8 cellular contexts compared by ENCODE assay signal in the genomic region with DNA sequence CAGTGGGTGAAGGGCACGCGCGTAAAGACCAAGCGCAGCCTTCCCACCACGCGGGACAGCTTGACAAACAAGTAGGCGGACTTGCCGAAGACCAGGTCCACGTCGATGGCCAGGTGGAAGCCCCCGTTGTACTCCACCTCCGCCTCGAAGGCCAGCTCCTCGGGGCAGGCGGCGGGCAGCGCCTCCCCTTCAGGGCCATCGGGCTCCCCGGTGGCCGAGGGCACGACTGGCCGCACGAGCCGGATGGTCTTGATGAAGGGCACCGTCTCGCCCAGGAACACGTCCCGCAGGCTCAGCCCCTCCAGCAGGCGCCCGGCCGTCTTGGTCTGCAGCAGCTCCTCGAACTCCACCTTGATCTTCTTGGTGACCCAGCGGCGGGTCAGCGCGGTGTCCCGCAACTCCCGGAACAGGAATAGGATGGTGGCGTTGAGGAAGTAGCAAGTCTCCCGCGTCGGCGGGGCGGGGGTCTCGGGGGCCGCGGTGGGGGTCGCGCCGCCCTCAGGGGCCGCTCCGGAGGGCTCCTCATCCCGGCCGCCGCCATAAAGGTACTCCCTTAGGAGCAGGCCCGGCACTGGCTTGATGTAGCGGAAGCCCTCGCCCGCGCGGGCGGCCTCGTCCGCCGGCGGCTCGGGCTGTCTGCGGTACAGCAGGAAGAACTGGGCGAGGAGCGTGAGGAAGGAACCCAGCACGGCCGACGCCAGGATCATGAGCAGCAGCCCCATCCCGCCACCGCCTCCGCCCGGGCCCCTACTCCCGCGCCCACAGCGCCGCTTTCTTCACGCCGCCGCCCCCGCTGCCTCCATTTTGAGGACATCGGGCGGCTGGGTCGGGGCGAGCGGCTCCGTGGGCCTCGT. TPM values are rescaled to one million over a fixed set of nuclear protein-coding genes. Genes with fewer than 3 reads are reported as not detected.
A peak's percentile ranks its signal among the peaks of the same experiment; 100 is the strongest.
DNase-seq lines count a peak whose midpoint lies in the region; ATAC-seq and TF ChIP-seq lines count a peak whose summit lies in the region.

No MANE protein-coding gene starts in this region.

- TF ChIP-seq CTCF in foreskin fibroblast (IDR thresholded peaks at IDR 0.05; ENCODE audit: low read depth, low read length) (no peak), upper lobe of right lung (IDR thresholded peaks at IDR 0.05) (no peak)

- H3K36me3 Mint-ChIP-seq in natural killer cell treated with Interleukin-12 subunit alpha and Interleukin-12 subunit beta and Interleukin-15 and Interleukin-18, amount 100 ng/mL, for 72 hours: peaks cover under 1% of the 10 kb centered on the region

- H3K27me3 ChIP-seq in upper lobe of right lung: no peaks in the 10 kb centered on the region

- peaks cover 21 to 33% of the 10 kb centered on the region in 2 donors for H3K4me1 Mint-ChIP-seq in natural killer cell treated with Interleukin-12 subunit alpha and Interleukin-12 subunit beta and Interleukin-15 and Interleukin-18, amount 100 ng/mL, for 72 hours (ENCODE audit: low read depth in 2 of 2)

- H3K4me3 ChIP-seq in foreskin fibroblast (ENCODE audit: low read depth in 1 of 2, low read length in 2 of 2) (peak overlapping the region; percentile 82 to 92), upper lobe of right lung (peak overlapping the region; percentile 70)

- intact Hi-C loops in upper lobe of right lung (cut with DNase I): no loop called here

- peak overlapping the region; percentile 75 to 76 for H3K27ac Mint-ChIP-seq in natural killer cell treated with Interleukin-12 subunit alpha and Interleukin-12 subunit beta and Interleukin-15 and Interleukin-18, amount 100 ng/mL, for 72 hours

- peaks cover 4% of the 10 kb centered on the region for H3K36me3 ChIP-seq in upper lobe of right lung

- H3K27ac ChIP-seq in upper lobe of right lung: peak overlapping the region; percentile 87

- peak; percentile 26 for ATAC-seq in HG02571 (IDR thresholded peaks at IDR 0.05; ENCODE audit: unreplicated experiment)
- peak; percentile 64 to 68 for ATAC-seq in natural killer cell treated with Interleukin-12 subunit alpha and Interleukin-12 subunit beta and Interleukin-15 and Interleukin-18, amount 100 ng/mL, for 72 hours
- peak; percentile 57 for ATAC-seq in upper lobe of right lung

- H3K9me3 ChIP-seq in upper lobe of right lung: no peaks in the 10 kb centered on the region

- peaks cover 8 to 22% of the 10 kb centered on the region in 2 donors for H3K27me3 Mint-ChIP-seq in natural killer cell treated with Interleukin-12 subunit alpha and Interleukin-12 subunit beta and Interleukin-15 and Interleukin-18, amount 100 ng/mL, for 72 hours

- H3K4me3 Mint-ChIP-seq in natural killer cell treated with Interleukin-12 subunit alpha and Interleukin-12 subunit beta and Interleukin-15 and Interleukin-18, amount 100 ng/mL, for 72 hours: peak overlapping the region; percentile 92

- peaks cover 28% of the 10 kb centered on the region for H3K4me1 ChIP-seq in upper lobe of right lung

- DNase-seq in SIG-M5 treated with dmso at 0.1 percent for 504 hours (lab: John Stamatoyannopoulos, UW; ENCODE audit: unreplicated experiment): peak; percentile 34
- DNase-seq in SIG-M5 (lab: John Stamatoyannopoulos, UW): no peak
- DNase-seq in NAMALWA (ENCODE audit: low spot score): peak; percentile 57
- DNase-seq in activated gamma-delta T cell (lab: John Stamatoyannopoulos, UW): peak; percentile 44
- DNase-seq in foreskin fibroblast: peak in 1 of 2 donors; percentile 35
- DNase-seq in natural killer cell treated with Interleukin-12 subunit alpha and Interleukin-12 subunit beta and Interleukin-15 and Interleukin-18, amount 100 ng/mL, for 72 hours (ENCODE audit: low spot score): peak; percentile 68
- peak; percentile 77 for DNase-seq in upper lobe of right lung

- no peaks in the 10 kb centered on the region for H3K9me3 Mint-ChIP-seq in natural killer cell treated with Interleukin-12 subunit alpha and Interleukin-12 subunit beta and Interleukin-15 and Interleukin-18, amount 100 ng/mL, for 72 hours

RNA-seq across cellular contexts. Expression of gene PDZD8, which starts 0.5 kb away (rescaled TPM):
- total RNA-seq in natural killer cell treated with Interleukin-12 subunit alpha and Interleukin-12 subunit beta and Interleukin-15 and Interleukin-18, amount 100 ng/mL, for 72 hours: 10 to 100 TPM; 26.0 to 39.5 TPM
- 38.7 TPM for total RNA-seq in upper lobe of right lung
